ENCODE assay signal across 19 cellular contexts in the genomic region with DNA sequence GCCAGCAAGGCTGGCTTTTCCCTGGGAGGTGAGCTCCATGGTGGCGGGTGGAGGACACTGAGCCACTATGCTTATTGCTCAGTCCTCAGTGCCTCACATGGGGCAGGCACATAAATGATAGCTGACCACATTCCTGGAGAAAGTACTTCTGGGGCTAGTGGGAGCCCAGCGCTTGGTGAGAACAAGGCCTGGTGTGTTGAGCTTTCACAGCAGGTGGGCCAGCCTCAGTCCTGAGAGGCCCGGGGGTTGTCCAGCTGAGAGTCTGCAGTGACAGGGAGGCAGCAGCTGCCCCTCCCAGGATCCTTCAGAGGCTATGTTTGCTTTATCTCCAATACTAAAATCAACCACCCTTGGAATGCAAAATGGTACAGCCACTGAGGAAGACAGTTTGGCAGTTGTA.
DNase-seq lines count a peak whose midpoint lies in the region; ATAC-seq and TF ChIP-seq lines count a peak whose summit lies in the region.
"Had no signal": no experiment of that assay in that cellular context is flagged by ENCODE, and none has a peak within 500 bp of the region (broad histone marks: within the 10 kb centered on the region; RNA-seq: fewer than 3 reads in every experiment).

No MANE protein-coding gene starts in this region.

- no peak overlapping the region for H3K4me3 Mint-ChIP-seq in WTC11
- H3K4me3 Mint-ChIP-seq: B cell; CD8-positive, alpha-beta T cell; T-helper 1 cell treated with Interleukin-12 subunit alpha and Interleukin-12 subunit beta and Interleukin-4 antibody, amounts not matched to agents 30 μg/mL and 1 μg/mL, for 36 hours had no signal

- in situ Hi-C loops in G401 (cut with HindIII; ENCODE audit: low sequenced_read_pairs), result no loop called here

- H3K36me3 Mint-ChIP-seq in WTC11, result no peaks in the 10 kb centered on the region
- H3K36me3 Mint-ChIP-seq: CD8-positive, alpha-beta T cell had no signal

- no peak for ATAC-seq in WTC11
- ATAC-seq: CD8-positive, alpha-beta T cell; GM12878 had no signal

- no peak overlapping the region for H3K27ac Mint-ChIP-seq in WTC11
- H3K27ac Mint-ChIP-seq: B cell; CD8-positive, alpha-beta T cell; T-helper 1 cell treated with Interleukin-12 subunit alpha and Interleukin-12 subunit beta and Interleukin-4 antibody, amounts not matched to agents 30 μg/mL and 1 μg/mL, for 36 hours had no signal

- no peak overlapping the region for H3K4me3 ChIP-seq in HEK293 (ENCODE audit: low read depth, low read length)
- H3K4me3 ChIP-seq: GM12878 had no signal

- H3K9me3 Mint-ChIP-seq in WTC11, result peaks cover 10% of the 10 kb centered on the region
- H3K9me3 Mint-ChIP-seq: T-helper 1 cell treated with Interleukin-12 subunit alpha and Interleukin-12 subunit beta and Interleukin-4 antibody, amounts not matched to agents 30 μg/mL and 1 μg/mL, for 36 hours had no signal

- H3K4me1 Mint-ChIP-seq in WTC11, result peaks cover 3% of the 10 kb centered on the region; the same call in 1 of the 2 replicates
- H3K4me1 Mint-ChIP-seq: B cell had no signal

- H3K36me3 ChIP-seq in HEK293 (ENCODE audit: control insufficient read depth in 2 of 2, insufficient read depth in 1 of 2, low read length in 2 of 2), result no peaks in the 10 kb centered on the region

- peak; percentile 50 for DNase-seq in NCI-H2029 treated with DMSO at 0.1 percent for 48 hours (lab: John Stamatoyannopoulos, UW)
- no peak for DNase-seq in WTC11 (ENCODE audit: low spot score)
- peak; percentile 69 for DNase-seq in retina
- no peak for DNase-seq in G401 (ENCODE audit: low spot score)
- DNase-seq in AG20443 (ENCODE audit: low spot score), result no peak
- no peak for DNase-seq in NCI-H1694 (lab: John Stamatoyannopoulos, UW)
- DNase-seq: ACHN, EL, HCEC 1CT, IMR-90, Kasumi-1, MV-4-11, NCI-H2171, NCI-H524 treated with DMSO at 0.1 percent for 48 hours had no signal

- TF ChIP-seq CTCF in HEK293 (tag by site-specific recombination; IDR thresholded peaks at IDR 0.05), result no peak
- TF ChIP-seq CTCF in WTC11 (IDR thresholded peaks at IDR 0.05), result no peak

- no peaks in the 10 kb centered on the region; the same call in 1 of the 2 replicates for H3K27me3 Mint-ChIP-seq in WTC11 (ENCODE audit: low read depth)

- CTCF ChIA-PET in HEK293 (lab: Yijun Ruan, JAX) (interaction anchor here (1.3 kb wide), 1 partner anchor 9 kb away, joined by 7 read pairs; no protein-coding TSS in a partner anchor), WTC11 (lab: Charles Lee) (interaction anchor here (0.5 to 1.5 kb wide), 5 partner anchors 159 to 448 kb away, joined by 3 to 5 read pairs (median 3); no protein-coding TSS in a partner anchor)

- POLR2A ChIA-PET in HEK293 (lab: Yijun Ruan, JAX) (no interaction called here), WTC11 (lab: Charles Lee) (no interaction called here)

- H3K4me1 ChIP-seq in HEK293 (ENCODE audit: control insufficient read depth, insufficient read depth, low read length), result peaks cover 2% of the 10 kb centered on the region; the same call in 1 of the 2 replicates

- H3K9me3 ChIP-seq in HEK293 (ENCODE audit: control insufficient read depth, insufficient read depth, low read depth, low read length), result no peaks in the 10 kb centered on the region

- H3K27ac ChIP-seq in HEK293 (ENCODE audit: extremely low read depth, low read depth, low read length), result no peak overlapping the region

TF ChIP-seq in HEK293, 187 proteins besides CTCF, POLR2A, EP300 and RAD21 (continues in another document):
- TF ChIP-seq ZNF18 (tag by site-specific recombination; IDR thresholded peaks at IDR 0.05), result peak; percentile 66; the same call in 1 of the 2 replicates
- no peak for TF ChIP-seq ZEB2 (tag by site-specific recombination; IDR thresholded peaks at IDR 0.05)
- TF ChIP-seq ZNF175 (tag by site-specific recombination; IDR thresholded peaks at IDR 0.05), result no peak
- no peak for TF ChIP-seq ZNF354C (tag by site-specific recombination; IDR thresholded peaks at IDR 0.05; ENCODE audit: borderline replicate concordance, low read depth)
- no peak for TF ChIP-seq ZNF571 (tag by site-specific recombination; IDR thresholded peaks at IDR 0.05)
- no peak for TF ChIP-seq ZNF274 (IDR thresholded peaks at IDR 0.05; ENCODE audit: low read length)
- TF ChIP-seq ZNF274 (tag by site-specific recombination; IDR thresholded peaks at IDR 0.05; ENCODE audit: borderline replicate concordance), result no peak
- TF ChIP-seq ZNF501 (tag by site-specific recombination; IDR thresholded peaks at IDR 0.05), result no peak
- no peak for TF ChIP-seq ZNF114 (tag by site-specific recombination; IDR thresholded peaks at IDR 0.05)
- TF ChIP-seq ZIC2 (tag by site-specific recombination; IDR thresholded peaks at IDR 0.05), result peak; percentile 93
- TF ChIP-seq PATZ1 (tag by site-specific recombination; IDR thresholded peaks at IDR 0.05), result no peak
- TF ChIP-seq ZNF670 (tag by site-specific recombination; IDR thresholded peaks at IDR 0.05; ENCODE audit: low read depth), result no peak

TF ChIP-seq in WTC11, 78 proteins besides CTCF, POLR2A, EP300 and RAD21:
- TF ChIP-seq, protein P1, sequence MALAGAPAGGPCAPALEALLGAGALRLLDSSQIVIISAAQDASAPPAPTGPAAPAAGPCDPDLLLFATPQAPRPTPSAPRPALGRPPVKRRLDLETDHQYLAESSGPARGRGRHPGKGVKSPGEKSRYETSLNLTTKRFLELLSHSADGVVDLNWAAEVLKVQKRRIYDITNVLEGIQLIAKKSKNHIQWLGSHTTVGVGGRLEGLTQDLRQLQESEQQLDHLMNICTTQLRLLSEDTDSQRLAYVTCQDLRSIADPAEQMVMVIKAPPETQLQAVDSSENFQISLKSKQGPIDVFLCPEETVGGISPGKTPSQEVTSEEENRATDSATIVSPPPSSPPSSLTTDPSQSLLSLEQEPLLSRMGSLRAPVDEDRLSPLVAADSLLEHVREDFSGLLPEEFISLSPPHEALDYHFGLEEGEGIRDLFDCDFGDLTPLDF (CRISPR knock-in tag; IDR thresholded peaks at IDR 0.05), result no peak
- TF ChIP-seq ZNF423 (CRISPR knock-in tag; IDR thresholded peaks at IDR 0.05), result 0 out of 2 replicates have a peak, but pooled peaks have one; percentile 4
TF ChIP-seq in WTC11: peak in this region for 1.

Comparison
In these comparisons a context has a peak if more than half of its experiments do, and no peak if none do; other contexts are left out.
1. DNase-seq: peak in NCI-H2029 treated with DMSO at 0.1 percent for 48 hours (single experiment) and retina (single experiment); none in WTC11 (single experiment), G401 (single experiment), AG20443 (single experiment) and NCI-H1694 (single experiment).
2. Of the 8 proteins assayed by ChIP-seq in both HEK293 and WTC11: peak only in HEK293: none; only in WTC11: ZNF423; in both: none; in neither: 7.